10 cellular contexts compared by ENCODE assay signal in genomic region chr12:15522574-15523187, GRCh38.
DNase-seq lines count a peak whose midpoint lies in the region; ATAC-seq and TF ChIP-seq lines count a peak whose summit lies in the region.
"Had no signal": no experiment of that assay in that cellular context is flagged by ENCODE, and none has a peak within 500 bp of the region (broad histone marks: within the 10 kb centered on the region; RNA-seq: fewer than 3 reads in every experiment).

No MANE protein-coding gene starts in this region.

- H3K4me3 ChIP-seq in NB4 (ENCODE audit: low read depth, low read length): no peak overlapping the region
- H3K4me3 ChIP-seq in suprapubic skin: no peak overlapping the region

- no peak overlapping the region for H3K27ac ChIP-seq in suprapubic skin

- TF ChIP-seq EP300 in suprapubic skin (IDR thresholded peaks at IDR 0.05): no peak

- no peaks in the 10 kb centered on the region for H3K4me1 ChIP-seq in suprapubic skin

- no peaks in the 10 kb centered on the region for H3K36me3 ChIP-seq in suprapubic skin

- 37% methylated on average over 3 of the region's 3 CpGs for whole genome bisulfite sequencing in suprapubic skin

- ATAC-seq in HG03565 (IDR thresholded peaks at IDR 0.05; ENCODE audit: unreplicated experiment): no peak

- TF ChIP-seq CTCF in GM12873 (IDR thresholded peaks at IDR 0.05; ENCODE audit: insufficient read depth, low read depth, low read length, missing control alignments) (peak; percentile 48), NB4 (IDR thresholded peaks at IDR 0.05; ENCODE audit: low read depth, low read length) (peak; percentile 35), suprapubic skin (IDR thresholded peaks at IDR 0.05) (peak; percentile 5 to 41)

- TF ChIP-seq POLR2A in NB4 (IDR thresholded peaks at IDR 0.05; ENCODE audit: extremely low read depth, insufficient read length) (no peak), suprapubic skin (IDR thresholded peaks at IDR 0.05) (no peak)

- H3K9me3 ChIP-seq in suprapubic skin: no peaks in the 10 kb centered on the region

- peak; percentile 56 for DNase-seq in NB4 (ENCODE audit: low read depth)
- DNase-seq in SK-N-DZ (ENCODE audit: low spot score): peak; percentile 67
- DNase-seq in foreskin melanocyte: peak; percentile 42
- no peak for DNase-seq in suprapubic skin (ENCODE audit: low spot score in 2 of 2)
- DNase-seq in NCI-H187 treated with DMSO at 0.1 percent for 48 hours (lab: John Stamatoyannopoulos, UW): no peak
- no peak for DNase-seq in cerebellar nuclear complex (lab: John Stamatoyannopoulos, UW)
- DNase-seq: activated B cell treated with CpG ODN at 0.5 μM for 24 hours, right cardiac atrium had no signal

- H3K27me3 ChIP-seq in suprapubic skin: peaks cover 9% of the 10 kb centered on the region

Comparison
In these comparisons a context has a peak if more than half of its experiments do, and no peak if none do; other contexts are left out.
1. DNase-seq: peak in NB4 (single experiment), SK-N-DZ (single experiment) and foreskin melanocyte (single experiment); none in suprapubic skin (0 of 2), NCI-H187 treated with DMSO at 0.1 percent for 48 hours (single experiment) and cerebellar nuclear complex (0 of 2).
2. Peak in every context shown above with its lines, with median percentiles within 50 percentile points of each other: CTCF ChIP-seq.